ENCODE assay signal across 1 cellular context in the genomic region with DNA sequence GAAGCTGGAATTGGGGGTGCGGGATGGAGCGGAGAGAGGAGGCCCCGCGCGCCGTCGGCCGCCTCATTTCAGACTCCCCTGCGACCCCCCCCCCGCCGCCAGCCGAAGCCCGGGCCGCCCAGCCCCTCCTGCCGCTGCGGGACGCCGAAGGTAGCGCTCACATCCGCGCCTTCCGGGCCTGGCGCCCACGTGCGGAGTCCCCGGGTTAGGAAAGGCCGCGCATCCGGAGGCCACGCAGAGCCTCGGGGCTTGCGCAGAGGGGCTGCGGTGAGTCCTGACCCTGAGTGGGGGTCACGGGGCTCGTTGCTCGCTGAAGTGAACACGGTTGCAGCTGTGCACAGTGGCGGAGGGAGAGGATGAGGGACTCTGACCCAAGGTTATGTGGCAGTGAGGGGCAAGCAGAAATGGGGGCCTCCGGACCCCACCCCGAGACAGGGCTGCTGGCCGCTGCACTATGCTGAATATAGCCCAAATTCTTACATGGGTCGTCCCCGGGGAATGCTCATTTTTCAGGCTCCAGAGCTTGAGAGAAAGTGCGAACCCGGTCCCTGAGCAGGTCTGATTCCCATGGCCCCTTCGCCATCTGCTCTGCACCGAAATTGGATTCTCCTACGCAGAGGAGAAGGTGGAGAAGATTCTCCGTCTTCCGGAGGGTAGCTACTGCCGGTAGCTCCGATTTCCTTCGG.
TF ChIP-seq lines count a peak whose summit lies in the region.

No MANE protein-coding gene starts in this region.

TF ChIP-seq in HepG2, 621 proteins besides CTCF, POLR2A, EP300 and RAD21 (continued from another document and continues in another):
- TF ChIP-seq, protein P1, sequence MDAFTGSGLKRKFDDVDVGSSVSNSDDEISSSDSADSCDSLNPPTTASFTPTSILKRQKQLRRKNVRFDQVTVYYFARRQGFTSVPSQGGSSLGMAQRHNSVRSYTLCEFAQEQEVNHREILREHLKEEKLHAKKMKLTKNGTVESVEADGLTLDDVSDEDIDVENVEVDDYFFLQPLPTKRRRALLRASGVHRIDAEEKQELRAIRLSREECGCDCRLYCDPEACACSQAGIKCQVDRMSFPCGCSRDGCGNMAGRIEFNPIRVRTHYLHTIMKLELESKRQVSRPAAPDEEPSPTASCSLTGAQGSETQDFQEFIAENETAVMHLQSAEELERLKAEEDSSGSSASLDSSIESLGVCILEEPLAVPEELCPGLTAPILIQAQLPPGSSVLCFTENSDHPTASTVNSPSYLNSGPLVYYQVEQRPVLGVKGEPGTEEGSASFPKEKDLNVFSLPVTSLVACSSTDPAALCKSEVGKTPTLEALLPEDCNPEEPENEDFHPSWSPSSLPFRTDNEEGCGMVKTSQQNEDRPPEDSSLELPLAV (CRISPR knock-in tag; conservative IDR thresholded peaks at IDR 0.05; ENCODE audit: low read depth), result no peak
- TF ChIP-seq ISL2 (CRISPR knock-in tag; IDR thresholded peaks at IDR 0.05), result no peak
- TF ChIP-seq, protein P2, sequence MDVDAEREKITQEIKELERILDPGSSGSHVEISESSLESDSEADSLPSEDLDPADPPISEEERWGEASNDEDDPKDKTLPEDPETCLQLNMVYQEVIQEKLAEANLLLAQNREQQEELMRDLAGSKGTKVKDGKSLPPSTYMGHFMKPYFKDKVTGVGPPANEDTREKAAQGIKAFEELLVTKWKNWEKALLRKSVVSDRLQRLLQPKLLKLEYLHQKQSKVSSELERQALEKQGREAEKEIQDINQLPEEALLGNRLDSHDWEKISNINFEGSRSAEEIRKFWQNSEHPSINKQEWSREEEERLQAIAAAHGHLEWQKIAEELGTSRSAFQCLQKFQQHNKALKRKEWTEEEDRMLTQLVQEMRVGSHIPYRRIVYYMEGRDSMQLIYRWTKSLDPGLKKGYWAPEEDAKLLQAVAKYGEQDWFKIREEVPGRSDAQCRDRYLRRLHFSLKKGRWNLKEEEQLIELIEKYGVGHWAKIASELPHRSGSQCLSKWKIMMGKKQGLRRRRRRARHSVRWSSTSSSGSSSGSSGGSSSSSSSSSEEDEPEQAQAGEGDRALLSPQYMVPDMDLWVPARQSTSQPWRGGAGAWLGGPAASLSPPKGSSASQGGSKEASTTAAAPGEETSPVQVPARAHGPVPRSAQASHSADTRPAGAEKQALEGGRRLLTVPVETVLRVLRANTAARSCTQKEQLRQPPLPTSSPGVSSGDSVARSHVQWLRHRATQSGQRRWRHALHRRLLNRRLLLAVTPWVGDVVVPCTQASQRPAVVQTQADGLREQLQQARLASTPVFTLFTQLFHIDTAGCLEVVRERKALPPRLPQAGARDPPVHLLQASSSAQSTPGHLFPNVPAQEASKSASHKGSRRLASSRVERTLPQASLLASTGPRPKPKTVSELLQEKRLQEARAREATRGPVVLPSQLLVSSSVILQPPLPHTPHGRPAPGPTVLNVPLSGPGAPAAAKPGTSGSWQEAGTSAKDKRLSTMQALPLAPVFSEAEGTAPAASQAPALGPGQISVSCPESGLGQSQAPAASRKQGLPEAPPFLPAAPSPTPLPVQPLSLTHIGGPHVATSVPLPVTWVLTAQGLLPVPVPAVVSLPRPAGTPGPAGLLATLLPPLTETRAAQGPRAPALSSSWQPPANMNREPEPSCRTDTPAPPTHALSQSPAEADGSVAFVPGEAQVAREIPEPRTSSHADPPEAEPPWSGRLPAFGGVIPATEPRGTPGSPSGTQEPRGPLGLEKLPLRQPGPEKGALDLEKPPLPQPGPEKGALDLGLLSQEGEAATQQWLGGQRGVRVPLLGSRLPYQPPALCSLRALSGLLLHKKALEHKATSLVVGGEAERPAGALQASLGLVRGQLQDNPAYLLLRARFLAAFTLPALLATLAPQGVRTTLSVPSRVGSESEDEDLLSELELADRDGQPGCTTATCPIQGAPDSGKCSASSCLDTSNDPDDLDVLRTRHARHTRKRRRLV (CRISPR knock-in tag; IDR thresholded peaks at IDR 0.05), result no peak
- peak; percentile 14; the same call in 1 of the 2 replicates for TF ChIP-seq HDAC2 (CRISPR knock-in tag; IDR thresholded peaks at IDR 0.05)
- TF ChIP-seq GLI4 (CRISPR knock-in tag; IDR thresholded peaks at IDR 0.05; ENCODE audit: borderline replicate concordance), result no peak; the same call in 1 of the 2 replicates
- TF ChIP-seq MTA3 (CRISPR knock-in tag; IDR thresholded peaks at IDR 0.05), result no peak
- TF ChIP-seq ZNF703 (CRISPR knock-in tag; IDR thresholded peaks at IDR 0.05; ENCODE audit: borderline replicate concordance), result no peak
- TF ChIP-seq, protein P3, sequence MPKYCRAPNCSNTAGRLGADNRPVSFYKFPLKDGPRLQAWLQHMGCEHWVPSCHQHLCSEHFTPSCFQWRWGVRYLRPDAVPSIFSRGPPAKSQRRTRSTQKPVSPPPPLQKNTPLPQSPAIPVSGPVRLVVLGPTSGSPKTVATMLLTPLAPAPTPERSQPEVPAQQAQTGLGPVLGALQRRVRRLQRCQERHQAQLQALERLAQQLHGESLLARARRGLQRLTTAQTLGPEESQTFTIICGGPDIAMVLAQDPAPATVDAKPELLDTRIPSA (CRISPR knock-in tag; IDR thresholded peaks at IDR 0.05; ENCODE audit: borderline replicate concordance), result no peak
- TF ChIP-seq, protein P4, sequence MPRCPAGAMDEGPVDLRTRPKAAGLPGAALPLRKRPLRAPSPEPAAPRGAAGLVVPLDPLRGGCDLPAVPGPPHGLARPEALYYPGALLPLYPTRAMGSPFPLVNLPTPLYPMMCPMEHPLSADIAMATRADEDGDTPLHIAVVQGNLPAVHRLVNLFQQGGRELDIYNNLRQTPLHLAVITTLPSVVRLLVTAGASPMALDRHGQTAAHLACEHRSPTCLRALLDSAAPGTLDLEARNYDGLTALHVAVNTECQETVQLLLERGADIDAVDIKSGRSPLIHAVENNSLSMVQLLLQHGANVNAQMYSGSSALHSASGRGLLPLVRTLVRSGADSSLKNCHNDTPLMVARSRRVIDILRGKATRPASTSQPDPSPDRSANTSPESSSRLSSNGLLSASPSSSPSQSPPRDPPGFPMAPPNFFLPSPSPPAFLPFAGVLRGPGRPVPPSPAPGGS (CRISPR knock-in tag; IDR thresholded peaks at IDR 0.05), result no peak; the same call in 1 of the 2 replicates
- TF ChIP-seq ARNT2 (CRISPR knock-in tag; IDR thresholded peaks at IDR 0.05; ENCODE audit: low read depth), result peak; percentile 58; the same call in 1 of the 2 replicates
- TF ChIP-seq, protein P5, sequence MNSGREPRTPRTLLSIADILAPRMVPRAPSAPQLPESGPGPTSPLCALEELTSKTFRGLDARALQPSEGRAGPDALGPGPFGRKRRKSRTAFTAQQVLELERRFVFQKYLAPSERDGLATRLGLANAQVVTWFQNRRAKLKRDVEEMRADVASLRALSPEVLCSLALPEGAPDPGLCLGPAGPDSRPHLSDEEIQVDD (CRISPR knock-in tag; IDR thresholded peaks at IDR 0.05; ENCODE audit: borderline replicate concordance), result no peak; the same call in 1 of the 2 replicates
- TF ChIP-seq SRY (CRISPR knock-in tag; IDR thresholded peaks at IDR 0.05), result peak; percentile 94
- TF ChIP-seq, protein P6, sequence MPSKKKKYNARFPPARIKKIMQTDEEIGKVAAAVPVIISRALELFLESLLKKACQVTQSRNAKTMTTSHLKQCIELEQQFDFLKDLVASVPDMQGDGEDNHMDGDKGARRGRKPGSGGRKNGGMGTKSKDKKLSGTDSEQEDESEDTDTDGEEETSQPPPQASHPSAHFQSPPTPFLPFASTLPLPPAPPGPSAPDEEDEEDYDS (CRISPR knock-in tag; IDR thresholded peaks at IDR 0.05), result no peak
- no peak for TF ChIP-seq JDP2 (CRISPR knock-in tag; IDR thresholded peaks at IDR 0.05; ENCODE audit: borderline replicate concordance)
- TF ChIP-seq, protein P7, sequence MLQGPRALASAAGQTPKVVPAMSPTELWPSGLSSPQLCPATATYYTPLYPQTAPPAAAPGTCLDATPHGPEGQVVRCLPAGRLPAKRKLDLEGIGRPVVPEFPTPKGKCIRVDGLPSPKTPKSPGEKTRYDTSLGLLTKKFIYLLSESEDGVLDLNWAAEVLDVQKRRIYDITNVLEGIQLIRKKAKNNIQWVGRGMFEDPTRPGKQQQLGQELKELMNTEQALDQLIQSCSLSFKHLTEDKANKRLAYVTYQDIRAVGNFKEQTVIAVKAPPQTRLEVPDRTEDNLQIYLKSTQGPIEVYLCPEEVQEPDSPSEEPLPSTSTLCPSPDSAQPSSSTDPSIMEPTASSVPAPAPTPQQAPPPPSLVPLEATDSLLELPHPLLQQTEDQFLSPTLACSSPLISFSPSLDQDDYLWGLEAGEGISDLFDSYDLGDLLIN (CRISPR knock-in tag; IDR thresholded peaks at IDR 0.05; ENCODE audit: borderline replicate concordance), result no peak
- TF ChIP-seq RBM22 (optimal IDR thresholded peaks at IDR 0.05; ENCODE audit: low read length), result no peak
- TF ChIP-seq, protein P8, sequence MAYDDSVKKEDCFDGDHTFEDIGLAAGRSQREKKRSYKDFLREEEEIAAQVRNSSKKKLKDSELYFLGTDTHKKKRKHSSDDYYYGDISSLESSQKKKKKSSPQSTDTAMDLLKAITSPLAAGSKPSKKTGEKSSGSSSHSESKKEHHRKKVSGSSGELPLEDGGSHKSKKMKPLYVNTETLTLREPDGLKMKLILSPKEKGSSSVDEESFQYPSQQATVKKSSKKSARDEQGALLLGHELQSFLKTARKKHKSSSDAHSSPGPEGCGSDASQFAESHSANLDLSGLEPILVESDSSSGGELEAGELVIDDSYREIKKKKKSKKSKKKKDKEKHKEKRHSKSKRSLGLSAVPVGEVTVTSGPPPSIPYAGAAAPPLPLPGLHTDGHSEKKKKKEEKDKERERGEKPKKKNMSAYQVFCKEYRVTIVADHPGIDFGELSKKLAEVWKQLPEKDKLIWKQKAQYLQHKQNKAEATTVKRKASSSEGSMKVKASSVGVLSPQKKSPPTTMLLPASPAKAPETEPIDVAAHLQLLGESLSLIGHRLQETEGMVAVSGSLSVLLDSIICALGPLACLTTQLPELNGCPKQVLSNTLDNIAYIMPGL (CRISPR knock-in tag; IDR thresholded peaks at IDR 0.05; ENCODE audit: borderline replicate concordance in 1 of 2, low read depth in 1 of 2), result 0 out of 4 replicates have a peak, but pooled peaks of 1 of the 2 experiments have one; percentile 52
- TF ChIP-seq, protein P9, sequence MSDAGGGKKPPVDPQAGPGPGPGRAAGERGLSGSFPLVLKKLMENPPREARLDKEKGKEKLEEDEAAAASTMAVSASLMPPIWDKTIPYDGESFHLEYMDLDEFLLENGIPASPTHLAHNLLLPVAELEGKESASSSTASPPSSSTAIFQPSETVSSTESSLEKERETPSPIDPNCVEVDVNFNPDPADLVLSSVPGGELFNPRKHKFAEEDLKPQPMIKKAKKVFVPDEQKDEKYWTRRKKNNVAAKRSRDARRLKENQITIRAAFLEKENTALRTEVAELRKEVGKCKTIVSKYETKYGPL (CRISPR knock-in tag; IDR thresholded peaks at IDR 0.05), result no peak
- TF ChIP-seq, protein P10, sequence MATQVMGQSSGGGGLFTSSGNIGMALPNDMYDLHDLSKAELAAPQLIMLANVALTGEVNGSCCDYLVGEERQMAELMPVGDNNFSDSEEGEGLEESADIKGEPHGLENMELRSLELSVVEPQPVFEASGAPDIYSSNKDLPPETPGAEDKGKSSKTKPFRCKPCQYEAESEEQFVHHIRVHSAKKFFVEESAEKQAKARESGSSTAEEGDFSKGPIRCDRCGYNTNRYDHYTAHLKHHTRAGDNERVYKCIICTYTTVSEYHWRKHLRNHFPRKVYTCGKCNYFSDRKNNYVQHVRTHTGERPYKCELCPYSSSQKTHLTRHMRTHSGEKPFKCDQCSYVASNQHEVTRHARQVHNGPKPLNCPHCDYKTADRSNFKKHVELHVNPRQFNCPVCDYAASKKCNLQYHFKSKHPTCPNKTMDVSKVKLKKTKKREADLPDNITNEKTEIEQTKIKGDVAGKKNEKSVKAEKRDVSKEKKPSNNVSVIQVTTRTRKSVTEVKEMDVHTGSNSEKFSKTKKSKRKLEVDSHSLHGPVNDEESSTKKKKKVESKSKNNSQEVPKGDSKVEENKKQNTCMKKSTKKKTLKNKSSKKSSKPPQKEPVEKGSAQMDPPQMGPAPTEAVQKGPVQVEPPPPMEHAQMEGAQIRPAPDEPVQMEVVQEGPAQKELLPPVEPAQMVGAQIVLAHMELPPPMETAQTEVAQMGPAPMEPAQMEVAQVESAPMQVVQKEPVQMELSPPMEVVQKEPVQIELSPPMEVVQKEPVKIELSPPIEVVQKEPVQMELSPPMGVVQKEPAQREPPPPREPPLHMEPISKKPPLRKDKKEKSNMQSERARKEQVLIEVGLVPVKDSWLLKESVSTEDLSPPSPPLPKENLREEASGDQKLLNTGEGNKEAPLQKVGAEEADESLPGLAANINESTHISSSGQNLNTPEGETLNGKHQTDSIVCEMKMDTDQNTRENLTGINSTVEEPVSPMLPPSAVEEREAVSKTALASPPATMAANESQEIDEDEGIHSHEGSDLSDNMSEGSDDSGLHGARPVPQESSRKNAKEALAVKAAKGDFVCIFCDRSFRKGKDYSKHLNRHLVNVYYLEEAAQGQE (IDR thresholded peaks at IDR 0.05; ENCODE audit: borderline replicate concordance in 1 of 2, low read depth in 1 of 2, low read length in 2 of 2), result no peak
- TF ChIP-seq ARID2 (CRISPR knock-in tag; IDR thresholded peaks at IDR 0.05; ENCODE audit: borderline replicate concordance), result no peak
- TF ChIP-seq ZKSCAN8 (CRISPR knock-in tag; IDR thresholded peaks at IDR 0.05; ENCODE audit: borderline replicate concordance), result no peak
- no peak for TF ChIP-seq MZF1 (CRISPR knock-in tag; IDR thresholded peaks at IDR 0.05; ENCODE audit: borderline replicate concordance)
- TF ChIP-seq CCDC6 (CRISPR knock-in tag; IDR thresholded peaks at IDR 0.05), result no peak
- TF ChIP-seq, protein P11, sequence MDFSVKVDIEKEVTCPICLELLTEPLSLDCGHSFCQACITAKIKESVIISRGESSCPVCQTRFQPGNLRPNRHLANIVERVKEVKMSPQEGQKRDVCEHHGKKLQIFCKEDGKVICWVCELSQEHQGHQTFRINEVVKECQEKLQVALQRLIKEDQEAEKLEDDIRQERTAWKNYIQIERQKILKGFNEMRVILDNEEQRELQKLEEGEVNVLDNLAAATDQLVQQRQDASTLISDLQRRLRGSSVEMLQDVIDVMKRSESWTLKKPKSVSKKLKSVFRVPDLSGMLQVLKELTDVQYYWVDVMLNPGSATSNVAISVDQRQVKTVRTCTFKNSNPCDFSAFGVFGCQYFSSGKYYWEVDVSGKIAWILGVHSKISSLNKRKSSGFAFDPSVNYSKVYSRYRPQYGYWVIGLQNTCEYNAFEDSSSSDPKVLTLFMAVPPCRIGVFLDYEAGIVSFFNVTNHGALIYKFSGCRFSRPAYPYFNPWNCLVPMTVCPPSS (IDR thresholded peaks at IDR 0.05), result no peak
- TF ChIP-seq, protein P12, sequence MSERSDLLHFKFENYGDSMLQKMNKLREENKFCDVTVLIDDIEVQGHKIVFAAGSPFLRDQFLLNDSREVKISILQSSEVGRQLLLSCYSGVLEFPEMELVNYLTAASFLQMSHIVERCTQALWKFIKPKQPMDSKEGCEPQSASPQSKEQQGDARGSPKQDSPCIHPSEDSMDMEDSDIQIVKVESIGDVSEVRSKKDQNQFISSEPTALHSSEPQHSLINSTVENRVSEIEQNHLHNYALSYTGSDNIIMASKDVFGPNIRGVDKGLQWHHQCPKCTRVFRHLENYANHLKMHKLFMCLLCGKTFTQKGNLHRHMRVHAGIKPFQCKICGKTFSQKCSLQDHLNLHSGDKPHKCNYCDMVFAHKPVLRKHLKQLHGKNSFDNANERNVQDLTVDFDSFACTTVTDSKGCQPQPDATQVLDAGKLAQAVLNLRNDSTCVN (CRISPR knock-in tag; IDR thresholded peaks at IDR 0.05; ENCODE audit: borderline replicate concordance), result peak; percentile 37; the same call in 1 of the 2 replicates
- no peak for TF ChIP-seq FOXA3 (CRISPR knock-in tag; IDR thresholded peaks at IDR 0.05)
- peak; percentile 71 for TF ChIP-seq ZNF431 (CRISPR knock-in tag; IDR thresholded peaks at IDR 0.05; ENCODE audit: borderline replicate concordance, low read depth)
- TF ChIP-seq ZFAT (CRISPR knock-in tag; conservative IDR thresholded peaks at IDR 0.05), result no peak
- TF ChIP-seq KAT7 (CRISPR knock-in tag; IDR thresholded peaks at IDR 0.05; ENCODE audit: borderline replicate concordance), result peak; percentile 76; the same call in 1 of the 2 replicates
- peak; percentile 79; the same call in 1 of the 2 replicates for TF ChIP-seq ZNF451 (CRISPR knock-in tag; IDR thresholded peaks at IDR 0.05)
- no peak for TF ChIP-seq PRMT3 (CRISPR knock-in tag; IDR thresholded peaks at IDR 0.05; ENCODE audit: borderline replicate concordance, low read depth)
- no peak for TF ChIP-seq ZNF33A (CRISPR knock-in tag; IDR thresholded peaks at IDR 0.05; ENCODE audit: borderline replicate concordance)
- no peak for TF ChIP-seq ZNF614 (CRISPR knock-in tag; IDR thresholded peaks at IDR 0.05; ENCODE audit: borderline replicate concordance)
